ENCODE assay signal across 18 cellular contexts in genomic region chrX:150303386-150304097, GRCh38.
"Had no signal": no experiment of that assay in that cellular context is flagged by ENCODE, and none has a peak within 500 bp of the region (broad histone marks: within the 10 kb centered on the region; RNA-seq: fewer than 3 reads in every experiment).

No MANE protein-coding gene starts in this region.

- H3K9me3 ChIP-seq: ascending aorta, gastrocnemius medialis, left ventricle myocardium inferior, upper lobe of left lung had no signal

- DNase-seq: activated CD4-positive, alpha-beta T cell treated with anti-CD3 and anti-CD28 coated beads for 1 hour; activated T-cell treated with anti-CD3 and anti-CD28 coated beads, Interleukin-2, amount 50 U/mL, for 1 hour; brain microvascular endothelial cell; caudate nucleus; dermis blood vessel endothelial cell; effector CD8-positive, alpha-beta T cell; erythroblast; gastrocnemius medialis; hypothalamus; left ventricle myocardium inferior; naive thymus-derived CD8-positive, alpha-beta T cell; retina; stimulated activated CD4-positive, alpha-beta T cell treated with anti-CD3 and anti-CD28 coated beads, Interleukin-4, amount 100 ng/mL, for 4 hours; stimulated activated naive CD8-positive, alpha-beta T cell treated with anti-CD3 and anti-CD28 coated beads, Interleukin-15, Interleukin-2, amounts not matched to agents 100 U/mL and 50 U/mL, for 24 hours; upper lobe of left lung; WERI-Rb-1 had no signal

- ATAC-seq: activated naive CD4-positive, alpha-beta T cell treated with anti-CD3 and anti-CD28 coated beads, Interleukin-2, amount 50 U/mL, for 72 hours; gastrocnemius medialis; naive thymus-derived CD8-positive, alpha-beta T cell; stimulated activated naive CD8-positive, alpha-beta T cell treated with anti-CD3 and anti-CD28 coated beads, Interleukin-15, Interleukin-2, amounts not matched to agents 100 U/mL and 50 U/mL, for 24 hours had no signal

- H3K4me3 ChIP-seq: ascending aorta, gastrocnemius medialis, left ventricle myocardium inferior, upper lobe of left lung had no signal

- H3K36me3 ChIP-seq: ascending aorta, brain microvascular endothelial cell, gastrocnemius medialis, left ventricle myocardium inferior, upper lobe of left lung, WERI-Rb-1 had no signal

- H3K27me3 ChIP-seq: ascending aorta, brain microvascular endothelial cell, gastrocnemius medialis, upper lobe of left lung had no signal

- H3K4me1 ChIP-seq: ascending aorta, gastrocnemius medialis, left ventricle myocardium inferior, upper lobe of left lung had no signal

- H3K27ac ChIP-seq: ascending aorta, brain microvascular endothelial cell, gastrocnemius medialis, left ventricle myocardium inferior, upper lobe of left lung, WERI-Rb-1 had no signal
